ENCODE assay signal across 1 cellular context in the genomic region with DNA sequence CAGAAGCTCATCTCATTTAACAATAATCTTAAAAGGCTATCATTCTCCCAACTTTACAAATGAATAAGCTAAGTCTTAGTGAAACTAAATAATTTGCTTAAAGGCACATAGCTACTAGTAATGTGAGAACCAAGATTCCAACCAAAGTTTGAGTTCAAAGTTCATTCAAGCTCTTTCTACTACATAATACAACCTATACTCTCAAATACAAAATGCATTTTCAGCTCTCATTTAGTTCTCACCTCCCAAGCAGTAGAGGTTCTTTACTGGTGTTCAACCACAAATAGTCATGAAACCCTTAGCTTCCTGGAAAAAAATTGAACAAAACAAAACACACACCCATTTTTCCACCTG.
A peak's percentile ranks its signal among the peaks of the same experiment; 100 is the strongest.
TF ChIP-seq lines count a peak whose summit lies in the region.

No MANE protein-coding gene starts in this region.

TF ChIP-seq in HepG2, 621 proteins besides CTCF, POLR2A, EP300 and RAD21 (continued from another document):
- TF ChIP-seq, protein P1, sequence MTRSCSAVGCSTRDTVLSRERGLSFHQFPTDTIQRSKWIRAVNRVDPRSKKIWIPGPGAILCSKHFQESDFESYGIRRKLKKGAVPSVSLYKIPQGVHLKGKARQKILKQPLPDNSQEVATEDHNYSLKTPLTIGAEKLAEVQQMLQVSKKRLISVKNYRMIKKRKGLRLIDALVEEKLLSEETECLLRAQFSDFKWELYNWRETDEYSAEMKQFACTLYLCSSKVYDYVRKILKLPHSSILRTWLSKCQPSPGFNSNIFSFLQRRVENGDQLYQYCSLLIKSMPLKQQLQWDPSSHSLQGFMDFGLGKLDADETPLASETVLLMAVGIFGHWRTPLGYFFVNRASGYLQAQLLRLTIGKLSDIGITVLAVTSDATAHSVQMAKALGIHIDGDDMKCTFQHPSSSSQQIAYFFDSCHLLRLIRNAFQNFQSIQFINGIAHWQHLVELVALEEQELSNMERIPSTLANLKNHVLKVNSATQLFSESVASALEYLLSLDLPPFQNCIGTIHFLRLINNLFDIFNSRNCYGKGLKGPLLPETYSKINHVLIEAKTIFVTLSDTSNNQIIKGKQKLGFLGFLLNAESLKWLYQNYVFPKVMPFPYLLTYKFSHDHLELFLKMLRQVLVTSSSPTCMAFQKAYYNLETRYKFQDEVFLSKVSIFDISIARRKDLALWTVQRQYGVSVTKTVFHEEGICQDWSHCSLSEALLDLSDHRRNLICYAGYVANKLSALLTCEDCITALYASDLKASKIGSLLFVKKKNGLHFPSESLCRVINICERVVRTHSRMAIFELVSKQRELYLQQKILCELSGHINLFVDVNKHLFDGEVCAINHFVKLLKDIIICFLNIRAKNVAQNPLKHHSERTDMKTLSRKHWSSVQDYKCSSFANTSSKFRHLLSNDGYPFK (CRISPR knock-in tag; IDR thresholded peaks at IDR 0.05; ENCODE audit: borderline replicate concordance): no peak
- TF ChIP-seq ATM (IDR thresholded peaks at IDR 0.05; ENCODE audit: borderline replicate concordance): no peak
- no peak for TF ChIP-seq HIVEP1 (CRISPR knock-in tag; IDR thresholded peaks at IDR 0.05)
- no peak for TF ChIP-seq CBX1 (IDR thresholded peaks at IDR 0.05; ENCODE audit: low read depth)
- TF ChIP-seq CENPX (CRISPR knock-in tag; IDR thresholded peaks at IDR 0.05): no peak
- TF ChIP-seq ZNF256 (CRISPR knock-in tag; conservative IDR thresholded peaks at IDR 0.05): no peak
- no peak for TF ChIP-seq ARNTL (CRISPR knock-in tag; IDR thresholded peaks at IDR 0.05)
- no peak for TF ChIP-seq ARID2 (CRISPR knock-in tag; IDR thresholded peaks at IDR 0.05; ENCODE audit: borderline replicate concordance)
- TF ChIP-seq HNF4A (CRISPR knock-in tag; IDR thresholded peaks at IDR 0.05): peak; percentile 48
- TF ChIP-seq ERF (CRISPR knock-in tag; IDR thresholded peaks at IDR 0.05): no peak
- no peak for TF ChIP-seq ZNF44 (CRISPR knock-in tag; IDR thresholded peaks at IDR 0.05)
- TF ChIP-seq RBM39 (IDR thresholded peaks at IDR 0.05; ENCODE audit: low read depth, low read length, poor library complexity, severe bottlenecking): no peak
- TF ChIP-seq, protein P2, sequence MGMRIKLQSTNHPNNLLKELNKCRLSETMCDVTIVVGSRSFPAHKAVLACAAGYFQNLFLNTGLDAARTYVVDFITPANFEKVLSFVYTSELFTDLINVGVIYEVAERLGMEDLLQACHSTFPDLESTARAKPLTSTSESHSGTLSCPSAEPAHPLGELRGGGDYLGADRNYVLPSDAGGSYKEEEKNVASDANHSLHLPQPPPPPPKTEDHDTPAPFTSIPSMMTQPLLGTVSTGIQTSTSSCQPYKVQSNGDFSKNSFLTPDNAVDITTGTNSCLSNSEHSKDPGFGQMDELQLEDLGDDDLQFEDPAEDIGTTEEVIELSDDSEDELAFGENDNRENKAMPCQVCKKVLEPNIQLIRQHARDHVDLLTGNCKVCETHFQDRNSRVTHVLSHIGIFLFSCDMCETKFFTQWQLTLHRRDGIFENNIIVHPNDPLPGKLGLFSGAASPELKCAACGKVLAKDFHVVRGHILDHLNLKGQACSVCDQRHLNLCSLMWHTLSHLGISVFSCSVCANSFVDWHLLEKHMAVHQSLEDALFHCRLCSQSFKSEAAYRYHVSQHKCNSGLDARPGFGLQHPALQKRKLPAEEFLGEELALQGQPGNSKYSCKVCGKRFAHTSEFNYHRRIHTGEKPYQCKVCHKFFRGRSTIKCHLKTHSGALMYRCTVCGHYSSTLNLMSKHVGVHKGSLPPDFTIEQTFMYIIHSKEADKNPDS (CRISPR knock-in tag; IDR thresholded peaks at IDR 0.05): no peak
